ENCODE assay signal across 20 cellular contexts in the genomic region with DNA sequence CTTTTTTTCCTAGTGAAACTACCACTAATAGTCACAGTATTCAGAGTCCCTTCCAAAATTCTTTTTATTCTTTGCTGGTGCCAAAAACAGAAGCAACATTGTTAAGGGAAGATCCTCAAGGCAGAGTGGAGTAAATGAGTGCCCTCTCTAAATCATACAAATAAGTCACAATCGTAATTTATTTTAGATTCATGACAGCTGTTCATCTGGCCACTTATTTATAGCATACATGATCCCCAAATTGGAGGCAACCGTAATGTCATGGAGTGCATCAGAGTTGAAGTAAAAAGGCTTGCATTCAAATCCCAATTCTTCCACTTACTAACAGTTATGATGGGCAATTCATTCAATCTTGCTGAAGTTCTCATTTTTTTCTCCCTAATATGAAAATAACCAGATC.
"Had no signal": no experiment of that assay in that cellular context is flagged by ENCODE, and none has a peak within 500 bp of the region (broad histone marks: within the 10 kb centered on the region; RNA-seq: fewer than 3 reads in every experiment).

No MANE protein-coding gene starts in this region.

- ATAC-seq: K562, SK-N-SH treated with all-trans-retinoic acid at 6 μM for 48 hours had no signal

- H3K4me3 ChIP-seq: K562 had no signal

- H3K9ac ChIP-seq: KMS-11 had no signal

- DNase-seq: Kasumi-1, MM.1S, NCI-H1092 treated with DMSO at 0.1 percent for 48 hours, NCI-H1436, NCI-H187, NCI-H2029, NCI-H2171 treated with DMSO at 0.1 percent for 48 hours, NCI-H345, NCI-H510A, NCI-H524 treated with DMSO at 0.1 percent for 48 hours, NCI-H69, NCI-H774, SHP77 had no signal

- FAIRE-seq: HTR-8/SVneo, K562, RCC 7860 had no signal

- H3K4me2 ChIP-seq: KMS-11 had no signal

- H3K27ac ChIP-seq: HL-60, KMS-11, RWPE1 had no signal
